In the genomic region with DNA sequence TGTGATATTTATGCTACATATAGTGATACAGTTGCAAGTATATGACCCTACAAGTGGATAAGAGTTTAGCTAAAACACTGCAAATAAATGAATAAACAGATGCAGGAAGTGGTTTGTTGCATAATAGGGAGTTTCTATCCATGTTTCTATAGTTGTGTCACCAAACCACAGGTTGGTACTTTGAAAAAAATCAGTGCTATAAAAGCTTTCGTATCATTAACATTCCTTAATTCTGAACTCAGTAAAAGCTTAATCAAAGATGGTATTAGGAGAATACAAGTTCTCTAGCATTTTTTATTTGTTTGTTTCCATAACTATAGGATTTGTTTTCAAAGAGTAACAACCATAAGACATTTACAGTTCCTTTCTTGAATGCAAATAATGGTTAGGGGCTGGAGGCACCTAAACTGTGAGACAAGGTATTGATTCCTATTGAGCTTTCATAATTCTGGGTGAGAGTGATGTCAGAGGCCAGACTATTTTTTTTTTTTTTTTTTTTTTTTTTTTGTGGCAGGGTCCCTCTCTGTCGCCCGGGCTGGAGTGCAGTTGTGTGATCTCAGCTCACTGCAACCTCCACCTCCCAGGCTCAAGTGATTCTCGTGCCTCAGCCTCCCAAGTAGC, we compare ENCODE assay signal across 9 cellular contexts. TPM values are rescaled to one million over a fixed set of nuclear protein-coding genes. Genes with fewer than 3 reads are reported as not detected.
A peak's percentile ranks its signal among the peaks of the same experiment; 100 is the strongest.
DNase-seq lines count a peak whose midpoint lies in the region; ATAC-seq, FAIRE-seq and TF ChIP-seq lines count a peak whose summit lies in the region.
"Had no signal": no experiment of that assay in that cellular context is flagged by ENCODE, and none has a peak within 500 bp of the region (broad histone marks: within the 10 kb centered on the region; RNA-seq: fewer than 3 reads in every experiment).

No MANE protein-coding gene starts in this region.

- TF ChIP-seq CTCF in D721Med (IDR thresholded peaks at IDR 0.05; ENCODE audit: insufficient read depth, missing control alignments): no peak

- ATAC-seq in HG02840 (IDR thresholded peaks at IDR 0.05; ENCODE audit: low FRiP score, unreplicated experiment) (peak; percentile 59), left cardiac atrium (no peak), Right ventricle myocardium inferior (no peak)

- intact Hi-C loops in left cardiac atrium (cut with DNase I): no loop called here
- intact Hi-C loops in Right ventricle myocardium inferior (cut with DNase I): no loop called here

- FAIRE-seq in D721Med (lab: Jason Lieb, UNC): no peak
- FAIRE-seq: A204.1 had no signal

- peak; percentile 38 for DNase-seq in SKM-1 treated with dmso at 0.1 percent for 144 hours (lab: John Stamatoyannopoulos, UW; ENCODE audit: unreplicated experiment)
- no peak for DNase-seq in SKM-1 (lab: John Stamatoyannopoulos, UW; ENCODE audit: unreplicated experiment)
- peak; percentile 38 for DNase-seq in OCI-M1 (lab: John Stamatoyannopoulos, UW)
- DNase-seq in hepatic stellate cell (ENCODE audit: low spot score): peak; percentile 21
- no peak for DNase-seq in left cardiac atrium
- no peak for DNase-seq in Right ventricle myocardium inferior (ENCODE audit: missing footprints)
- DNase-seq in D721Med (ENCODE audit: insufficient read length, low spot score): no peak

RNA-seq across cellular contexts. Expression of a gene that starts 29.6 kb away (rescaled TPM):
- total RNA-seq in left cardiac atrium (10 to 100 TPM in 1 of 2 donors, 1 to 10 TPM in 1; 9.2 to 12.7 TPM), Right ventricle myocardium inferior (11.8 TPM)

RNA-seq across cellular contexts. Expression of a gene that starts 32.0 kb away (rescaled TPM):
- total RNA-seq in left cardiac atrium: under 1 TPM in 1 of 2 donors, not detected in 1; 0.24 TPM
- total RNA-seq in Right ventricle myocardium inferior: not detected

RNA-seq across cellular contexts. Expression of a gene that starts 41.1 kb away (rescaled TPM):
- total RNA-seq in left cardiac atrium (10 to 100 TPM; 73.3 to 88.5 TPM), Right ventricle myocardium inferior (67.1 TPM)

Comparison
In these comparisons a context has a peak if more than half of its experiments do, and no peak if none do; other contexts are left out.
1. DNase-seq: peak in SKM-1 treated with dmso at 0.1 percent for 144 hours (single experiment), OCI-M1 (single experiment) and hepatic stellate cell (single experiment); none in SKM-1 (single experiment), left cardiac atrium (single experiment), Right ventricle myocardium inferior (single experiment) and D721Med (single experiment).